Comparison of ENCODE assay signal across 8 cellular contexts in genomic region chr6:2634151-2634964, GRCh38.
DNase-seq lines count a peak whose midpoint lies in the region; ATAC-seq lines count a peak whose summit lies in the region.

No MANE protein-coding gene starts in this region.

- DNase-seq in AG08395 (ENCODE audit: low spot score) (peak; percentile 81), HS-5 (ENCODE audit: low read depth) (peak; percentile 46), NOMO-1 treated with dmso at 0.1 percent for 144 hours (lab: John Stamatoyannopoulos, UW; ENCODE audit: unreplicated experiment) (peak; percentile 83), epidermal melanocyte (ENCODE audit: insufficient read length, low spot score) (peak; percentile 53), midbrain (lab: John Stamatoyannopoulos, UW) (peak; percentile 86)
- DNase-seq in activated CD8-positive, alpha-beta memory T cell treated with anti-CD3 and anti-CD28 coated beads, Interleukin-2, amount 50 U/mL, for 4 hours: peak; percentile 84
- DNase-seq in stimulated activated CD8-positive, alpha-beta memory T cell treated with anti-CD3 and anti-CD28 coated beads, Interleukin-15, amount 100 ng/mL, for 24 hours (ENCODE audit: low read depth): peak; percentile 85

- peak; percentile 67 for ATAC-seq in GM19025 (IDR thresholded peaks at IDR 0.05; ENCODE audit: low read depth, unreplicated experiment)

Comparison
In these comparisons a context has a peak if more than half of its experiments do, and no peak if none do; other contexts are left out.
1. Peak in every context shown above with its lines: DNase-seq and ATAC-seq.